28 cellular contexts compared by ENCODE assay signal in the genomic region with DNA sequence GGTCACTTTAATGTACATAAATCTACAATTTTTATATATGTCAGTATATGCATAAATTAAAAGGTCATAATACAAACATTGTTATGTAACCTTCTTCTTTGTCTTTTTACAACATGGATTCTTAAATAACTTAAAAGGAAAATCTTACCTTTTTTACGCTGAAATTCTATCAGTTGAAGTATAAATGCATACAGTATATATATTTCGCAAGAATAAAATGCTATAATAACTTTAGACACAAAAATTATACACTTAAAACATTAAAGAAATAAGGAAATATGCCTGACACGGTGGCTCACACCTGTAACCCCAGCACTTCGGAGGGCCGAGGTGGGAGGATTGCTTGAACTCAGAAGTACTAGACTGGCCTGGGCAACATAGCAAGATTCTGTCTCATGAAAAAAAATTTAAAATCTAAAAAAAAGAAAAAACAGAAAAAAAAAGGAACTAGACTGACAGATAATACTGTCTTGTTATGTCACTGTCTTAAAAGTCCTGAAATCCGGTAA.
"Had no signal": no experiment of that assay in that cellular context is flagged by ENCODE, and none has a peak within 500 bp of the region (broad histone marks: within the 10 kb centered on the region; RNA-seq: fewer than 3 reads in every experiment).

No MANE protein-coding gene starts in this region.

- H3K27ac ChIP-seq: neural progenitor cell, ovary, parathyroid adenoma, psoas muscle, skin epidermis, spleen, suprapubic skin, testis, tibial nerve, upper lobe of left lung, vagina had no signal

- H3K27me3 ChIP-seq: neural progenitor cell, ovary, spleen, suprapubic skin, testis, tibial nerve, upper lobe of left lung, vagina had no signal

- H3K79me2 ChIP-seq: parathyroid adenoma had no signal

- H3K9ac ChIP-seq: neural progenitor cell, parathyroid adenoma had no signal

- H3K4me2 ChIP-seq: neural progenitor cell, smooth muscle cell had no signal

- H3K36me3 ChIP-seq: neural progenitor cell, ovary, suprapubic skin, tibial nerve, vagina had no signal

- H2AFZ ChIP-seq: neural progenitor cell, parathyroid adenoma had no signal

- DNase-seq: natural killer cell; occipital lobe; ovary; psoas muscle; right cardiac atrium; spleen; stimulated activated CD4-positive, alpha-beta T cell treated with anti-CD3 and anti-CD28 coated beads, Interleukin-12 subunit alpha, Interleukin-12 subunit beta, amount 100 ng/mL, for 4 hours; stimulated activated CD4-positive, alpha-beta T cell treated with anti-CD3 and anti-CD28 coated beads, Interleukin-1b, Interleukin-23, amount 100 ng/mL, for 48 hours; stimulated activated CD4-positive, alpha-beta T cell treated with anti-CD3 and anti-CD28 coated beads, Interleukin-4, amount 100 ng/mL, for 1 hour; stimulated activated CD4-positive, alpha-beta T cell treated with anti-CD3 and anti-CD28 coated beads, Interleukin-4, amount 100 ng/mL, for 4 hours; stimulated activated CD8-positive, alpha-beta memory T cell treated with anti-CD3 and anti-CD28 coated beads, Interleukin-4, amount 100 ng/mL, for 48 hours; stimulated activated naive CD4-positive, alpha-beta T cell; stimulated activated naive CD8-positive, alpha-beta T cell treated with anti-CD3 and anti-CD28 coated beads, Interleukin-15, amount 100 ng/mL, for 72 hours; stimulated activated naive CD8-positive, alpha-beta T cell treated with anti-CD3 and anti-CD28 coated beads, Interleukin-15, Interleukin-2, amounts not matched to agents 100 U/mL and 50 U/mL, for 24 hours; substantia nigra; testis; trophoblast cell; upper lobe of left lung had no signal

- FAIRE-seq: urothelium cell line had no signal

- H3K9me3 ChIP-seq: ovary, psoas muscle, spleen, suprapubic skin, testis, tibial nerve, upper lobe of left lung, vagina had no signal

- H3K4me1 ChIP-seq: neural progenitor cell, parathyroid adenoma, psoas muscle, spleen, suprapubic skin, testis, tibial nerve, vagina had no signal

- H3K4me3 ChIP-seq: neural progenitor cell, ovary, psoas muscle, skin epidermis, smooth muscle cell, spleen, suprapubic skin, testis, tibial nerve, upper lobe of left lung, vagina had no signal

- ATAC-seq: natural killer cell; psoas muscle; right cardiac atrium; sciatic nerve; stimulated activated memory B cell treated with anti-CD40 and anti-IgM and Interleukin-4, amounts not matched to agents 10 μg/mL and 1 μg/mL and 100 μg/mL, for 72 hours; stimulated activated naive CD8-positive, alpha-beta T cell treated with anti-CD3 and anti-CD28 coated beads, Interleukin-15, amount 100 ng/mL, for 72 hours; stimulated activated naive CD8-positive, alpha-beta T cell treated with anti-CD3 and anti-CD28 coated beads, Interleukin-15, Interleukin-2, amounts not matched to agents 100 U/mL and 50 U/mL, for 24 hours had no signal
